ENCODE assay signal across 21 cellular contexts in genomic region chr2:240403358-240404104, GRCh38. TPM values are rescaled to one million over a fixed set of nuclear protein-coding genes. Genes with fewer than 3 reads are reported as not detected.
DNase-seq lines count a peak whose midpoint lies in the region; ATAC-seq lines count a peak whose summit lies in the region.
"Had no signal": no experiment of that assay in that cellular context is flagged by ENCODE, and none has a peak within 500 bp of the region (broad histone marks: within the 10 kb centered on the region; RNA-seq: fewer than 3 reads in every experiment).

No MANE protein-coding gene starts in this region.

- H3K27me3 Mint-ChIP-seq in activated T-cell treated with anti-CD3 and anti-CD28 coated beads, Interleukin-2, amount 50 U/mL, for 4 hours (ENCODE audit: low read depth): no peaks in the 10 kb centered on the region
- H3K27me3 Mint-ChIP-seq in naive thymus-derived CD4-positive, alpha-beta T cell: peaks cover 0 to 5% (median 0%) of the 10 kb centered on the region in 5 donors

- H4K20me1 ChIP-seq in BLaER1 treated with 17β-estradiol and CSF1 and Interleukin-3, amounts not matched to agents 10 nM and 100 nM: no peaks in the 10 kb centered on the region; a peak in 1 of 22 replicates

- no peak overlapping the region for H3K9ac ChIP-seq in BLaER1 treated with 17β-estradiol and CSF1 and Interleukin-3, amounts not matched to agents 10 nM and 100 nM

- no peaks in the 10 kb centered on the region for H3K9me3 Mint-ChIP-seq in activated T-cell treated with anti-CD3 and anti-CD28 coated beads, Interleukin-2, amount 50 U/mL, for 4 hours
- no peaks in the 10 kb centered on the region for H3K9me3 Mint-ChIP-seq in naive thymus-derived CD4-positive, alpha-beta T cell
- H3K9me3 Mint-ChIP-seq: central memory CD8-positive, alpha-beta T cell; effector memory CD8-positive, alpha-beta T cell; natural killer cell treated with Interleukin-12 subunit alpha and Interleukin-12 subunit beta and Interleukin-15 and Interleukin-18, amount 100 ng/mL, for 72 hours had no signal

- peak overlapping the region in 10 of 11 experiments; percentile 14 to 45 (median 25); a peak in 13 of 22 replicates for H3K4me2 ChIP-seq in BLaER1 treated with 17β-estradiol and CSF1 and Interleukin-3, amounts not matched to agents 10 nM and 100 nM
- H3K4me2 ChIP-seq: smooth muscle cell had no signal

- H3K27me3 ChIP-seq in BLaER1 treated with 17β-estradiol and CSF1 and Interleukin-3, amounts not matched to agents 10 nM and 100 nM: no peaks in the 10 kb centered on the region
- no peaks in the 10 kb centered on the region for H3K27me3 ChIP-seq in naive thymus-derived CD4-positive, alpha-beta T cell (ENCODE audit: control insufficient read depth in 2 of 2, insufficient read depth in 2 of 2, low read length in 2 of 2)
- H3K27me3 ChIP-seq: BE2C had no signal

- ATAC-seq in activated T-cell treated with anti-CD3 and anti-CD28 coated beads, Interleukin-2, amount 50 U/mL, for 4 hours: peak; percentile 41 to 47
- no peak for ATAC-seq in naive thymus-derived CD4-positive, alpha-beta T cell
- ATAC-seq in HG03280 (IDR thresholded peaks at IDR 0.05; ENCODE audit: unreplicated experiment): no peak
- no peak for ATAC-seq in HG03571 (IDR thresholded peaks at IDR 0.05; ENCODE audit: unreplicated experiment)
- ATAC-seq: effector memory CD8-positive, alpha-beta T cell; HCT116; natural killer cell treated with Interleukin-12 subunit alpha and Interleukin-12 subunit beta and Interleukin-15 and Interleukin-18, amount 100 ng/mL, for 72 hours had no signal

- H3K27ac ChIP-seq in BLaER1 treated with 17β-estradiol and CSF1 and Interleukin-3, amounts not matched to agents 10 nM and 100 nM: no peak overlapping the region
- no peak overlapping the region for H3K27ac ChIP-seq in naive thymus-derived CD4-positive, alpha-beta T cell (ENCODE audit: low read depth, low read length)
- H3K27ac ChIP-seq: prostate gland had no signal

- H3K36me3 Mint-ChIP-seq in activated T-cell treated with anti-CD3 and anti-CD28 coated beads, Interleukin-2, amount 50 U/mL, for 4 hours (ENCODE audit: insufficient read depth): no peaks in the 10 kb centered on the region
- H3K36me3 Mint-ChIP-seq in naive thymus-derived CD4-positive, alpha-beta T cell: no peaks in the 10 kb centered on the region
- H3K36me3 Mint-ChIP-seq: natural killer cell treated with Interleukin-12 subunit alpha and Interleukin-12 subunit beta and Interleukin-15 and Interleukin-18, amount 100 ng/mL, for 72 hours had no signal

- intact Hi-C loops in naive thymus-derived CD4-positive, alpha-beta T cell (cut with micrococcal nuclease): loop anchor here in 1 of 2 donors (5.0 kb wide), 1 partner anchor 34 kb away; the partner anchor contains the start of gene GPC1

- H3K36me3 ChIP-seq in BLaER1 treated with 17β-estradiol and CSF1 and Interleukin-3, amounts not matched to agents 10 nM and 100 nM: no peaks in the 10 kb centered on the region
- no peaks in the 10 kb centered on the region for H3K36me3 ChIP-seq in naive thymus-derived CD4-positive, alpha-beta T cell (ENCODE audit: control insufficient read depth in 2 of 3, insufficient read depth in 3 of 3, low read length in 3 of 3)
- H3K36me3 ChIP-seq: BE2C, prostate gland had no signal

- H3K4me3 Mint-ChIP-seq in activated T-cell treated with anti-CD3 and anti-CD28 coated beads, Interleukin-2, amount 50 U/mL, for 4 hours: peak overlapping the region; percentile 41
- H3K4me3 Mint-ChIP-seq in naive thymus-derived CD4-positive, alpha-beta T cell: peak overlapping the region in 8 of 10 donors; percentile 7 to 67 (median 59)
- H3K4me3 Mint-ChIP-seq: central memory CD8-positive, alpha-beta T cell; effector memory CD8-positive, alpha-beta T cell; natural killer cell treated with Interleukin-12 subunit alpha and Interleukin-12 subunit beta and Interleukin-15 and Interleukin-18, amount 100 ng/mL, for 72 hours had no signal

- no peak overlapping the region for H3K4me3 ChIP-seq in BLaER1 treated with 17β-estradiol and CSF1 and Interleukin-3, amounts not matched to agents 10 nM and 100 nM
- no peak overlapping the region for H3K4me3 ChIP-seq in naive thymus-derived CD4-positive, alpha-beta T cell (ENCODE audit: low read length)
- H3K4me3 ChIP-seq: prostate gland, smooth muscle cell had no signal

- H3K4me1 Mint-ChIP-seq in activated T-cell treated with anti-CD3 and anti-CD28 coated beads, Interleukin-2, amount 50 U/mL, for 4 hours (ENCODE audit: low read depth): peaks cover 19% of the 10 kb centered on the region
- H3K4me1 Mint-ChIP-seq in naive thymus-derived CD4-positive, alpha-beta T cell: peaks cover 6 to 14% (median 9%) of the 10 kb centered on the region in 7 donors

- peak; percentile 46 for DNase-seq in activated CD4-positive, alpha-beta T cell treated with anti-CD3 and anti-CD28 coated beads for 48 hours
- DNase-seq in activated CD4-positive, alpha-beta T cell treated with anti-CD3 and anti-CD28 coated beads, Interleukin-2, amount 50 U/mL, for 1 hour: no peak
- no peak for DNase-seq in activated T-cell treated with anti-CD3 and anti-CD28 coated beads, Interleukin-2, amount 50 U/mL, for 4 hours
- peak in 2 of 9 donors; percentile 3 to 12 for DNase-seq in naive thymus-derived CD4-positive, alpha-beta T cell
- no peak for DNase-seq in NCI-H2029 treated with DMSO at 0.1 percent for 48 hours (lab: John Stamatoyannopoulos, UW)
- DNase-seq: 8988T; anterior cingulate cortex; BE2C; effector memory CD8-positive, alpha-beta T cell; GF-D8; mesenchymal stem cell; NCI-H1092 treated with DMSO at 0.1 percent for 48 hours; NCI-H748 treated with DMSO at 0.1 percent for 48 hours had no signal

- H3K27ac Mint-ChIP-seq in naive thymus-derived CD4-positive, alpha-beta T cell: peak overlapping the region in 5 of 9 donors; percentile 6 to 81 (median 46)
- H3K27ac Mint-ChIP-seq: effector memory CD8-positive, alpha-beta T cell; natural killer cell treated with Interleukin-12 subunit alpha and Interleukin-12 subunit beta and Interleukin-15 and Interleukin-18, amount 100 ng/mL, for 72 hours had no signal

- no peaks in the 10 kb centered on the region for H3K9me3 ChIP-seq in BLaER1 treated with 17β-estradiol and CSF1 and Interleukin-3, amounts not matched to agents 10 nM and 100 nM (replicated peaks in 1 of 11)
- no peaks in the 10 kb centered on the region for H3K9me3 ChIP-seq in naive thymus-derived CD4-positive, alpha-beta T cell (ENCODE audit: control insufficient read depth in 2 of 3, low read length in 3 of 3)
- H3K9me3 ChIP-seq: BE2C, prostate gland had no signal

- peaks cover 11 to 43% (median 26%) of the 10 kb centered on the region in 10 experiments; a peak in 17 of 20 replicates for H3K4me1 ChIP-seq in BLaER1 treated with 17β-estradiol and CSF1 and Interleukin-3, amounts not matched to agents 10 nM and 100 nM
- no peaks in the 10 kb centered on the region for H3K4me1 ChIP-seq in naive thymus-derived CD4-positive, alpha-beta T cell (ENCODE audit: control insufficient read depth in 2 of 2, insufficient read depth in 2 of 2, low read length in 2 of 2)
- H3K4me1 ChIP-seq: BE2C, prostate gland had no signal

- POLR2A ChIA-PET in naive thymus-derived CD4-positive, alpha-beta T cell (lab: Charles Lee): no interaction called here

- CTCF ChIA-PET in naive thymus-derived CD4-positive, alpha-beta T cell (lab: Charles Lee): no interaction called here

RNA-seq across cellular contexts. Expression of gene GPC1, which starts 31.9 kb away (rescaled TPM):
- total RNA-seq in activated T-cell treated with anti-CD3 and anti-CD28 coated beads, Interleukin-2, amount 50 U/mL, for 4 hours: 1 to 10 TPM; 3.7 to 6.3 (median 5.9) TPM
- 1 to 10 TPM in 2 of 5 experiments, under 1 TPM in 3; 0.35 to 4.5 (median 0.90) TPM for total RNA-seq in naive thymus-derived CD4-positive, alpha-beta T cell
- under 1 TPM in 1 of 2 donors, not detected in 1; 0.08 TPM for polyA plus RNA-seq in naive thymus-derived CD4-positive, alpha-beta T cell

Comparison
In these comparisons a context has a peak if more than half of its experiments do, and no peak if none do; other contexts are left out.
1. ATAC-seq: peak in activated T-cell treated with anti-CD3 and anti-CD28 coated beads, Interleukin-2, amount 50 U/mL, for 4 hours (2 of 2); none in naive thymus-derived CD4-positive, alpha-beta T cell (single experiment), HG03280 (single experiment) and HG03571 (single experiment).